Comparison of ENCODE assay signal across 8 cellular contexts in genomic region chr3:8663177-8664061, GRCh38. TPM values are rescaled to one million over a fixed set of nuclear protein-coding genes. Genes with fewer than 3 reads are reported as not detected.
DNase-seq lines count a peak whose midpoint lies in the region; ATAC-seq, FAIRE-seq and TF ChIP-seq lines count a peak whose summit lies in the region.

No MANE protein-coding gene starts in this region.

- H3K79me1 ChIP-seq in mesendoderm (ENCODE audit: low read length), result no peaks in the 10 kb centered on the region

- peak overlapping the region; percentile 79 for H2BK5ac ChIP-seq in mesendoderm (ENCODE audit: low read length)

- no peak overlapping the region for H2AK5ac ChIP-seq in mesendoderm (ENCODE audit: low read length)

- H3K9ac ChIP-seq in Karpas-422 (ENCODE audit: low read length) (no peak overlapping the region), endodermal cell (ENCODE audit: extremely low read depth, low read length, poor library complexity, severe bottlenecking) (peak overlapping the region; percentile 34), mesendoderm (ENCODE audit: low read length) (peak overlapping the region; percentile 46)

- H3K27me3 ChIP-seq in Caco-2 (replicated peaks; ENCODE audit: control insufficient read depth, insufficient read depth, low read length), result no peaks in the 10 kb centered on the region
- H3K27me3 ChIP-seq in Karpas-422 (ENCODE audit: low read length), result no peaks in the 10 kb centered on the region; the same call in 1 of the 2 replicates
- H3K27me3 ChIP-seq in endodermal cell (ENCODE audit: control insufficient read depth, insufficient read depth, low read length, poor library complexity, severe bottlenecking), result no peaks in the 10 kb centered on the region
- H3K27me3 ChIP-seq in mesendoderm (ENCODE audit: insufficient read depth, low read length, poor library complexity), result no peaks in the 10 kb centered on the region

- H3K4me3 Mint-ChIP-seq in Caco-2 (ENCODE audit: unreplicated experiment) (no peak overlapping the region), endodermal cell (no peak overlapping the region)

- no peak overlapping the region for H2AFZ ChIP-seq in Karpas-422 (ENCODE audit: low read length)

- H4K8ac ChIP-seq in mesendoderm (ENCODE audit: low read depth, low read length), result no peak overlapping the region

- H3K36me3 Mint-ChIP-seq in Caco-2 (ENCODE audit: insufficient read depth, unreplicated experiment) (peaks cover 7% of the 10 kb centered on the region), endodermal cell (ENCODE audit: low read depth) (peaks cover 4% of the 10 kb centered on the region)

- H3K79me2 ChIP-seq in Karpas-422 (ENCODE audit: low read length) (no peaks in the 10 kb centered on the region), mesendoderm (ENCODE audit: control insufficient read depth, insufficient read depth, low read length) (no peaks in the 10 kb centered on the region)

- H3K4me1 Mint-ChIP-seq in Caco-2 (ENCODE audit: low read depth, unreplicated experiment) (peaks cover 35% of the 10 kb centered on the region), endodermal cell (peaks cover 54% of the 10 kb centered on the region)

- peak; percentile 38 for ATAC-seq in GM19023 (IDR thresholded peaks at IDR 0.05; ENCODE audit: unreplicated experiment)
- peak; percentile 72 for ATAC-seq in SK-N-SH treated with all-trans-retinoic acid at 6 μM for 48 hours
- ATAC-seq in GM18517 (IDR thresholded peaks at IDR 0.05; ENCODE audit: unreplicated experiment), result no peak

- H3K9me3 Mint-ChIP-seq in Caco-2 (ENCODE audit: unreplicated experiment) (no peaks in the 10 kb centered on the region), endodermal cell (no peaks in the 10 kb centered on the region)

- no peak overlapping the region for H3K4me3 ChIP-seq in Caco-2 (ENCODE audit: low read depth, low read length)
- no peak overlapping the region for H3K4me3 ChIP-seq in Karpas-422 (ENCODE audit: low read length)
- H3K4me3 ChIP-seq in endodermal cell (ENCODE audit: low read length), result peak overlapping the region; percentile 60
- no peak overlapping the region for H3K4me3 ChIP-seq in mesendoderm (ENCODE audit: low read length)

- H3K27ac ChIP-seq in Karpas-422 (ENCODE audit: low read length), result no peak overlapping the region
- no peak overlapping the region for H3K27ac ChIP-seq in endodermal cell (ENCODE audit: low read depth, low read length)
- H3K27ac ChIP-seq in mesendoderm (ENCODE audit: low read depth, low read length), result peak overlapping the region; percentile 73

- intact Hi-C loops in Caco-2 (cut with micrococcal nuclease; ENCODE audit: unreplicated experiment), result loop anchor here (1.0 to 10.0 kb wide), 6 partner anchors 19 to 221 kb away; partner anchors contain the start of gene LMCD1

- BruUV-seq in Caco-2 (replicated peaks; lab: Mats Ljungman, UMichigan), result no TSS peak

- no peaks in the 10 kb centered on the region for H3K9me2 ChIP-seq in Karpas-422 (replicated peaks; ENCODE audit: insufficient read depth, low read length)

- POLR2A ChIA-PET in Caco-2 (lab: Charles Lee), result interaction anchor here (0.6 to 1.0 kb wide), 2 partner anchors 162 to 210 kb away, joined by 3 read pairs; partner anchors contain the start of gene LMCD1

- H3K4me2 ChIP-seq in Karpas-422 (ENCODE audit: low read depth, low read length, poor library complexity, severe bottlenecking) (no peak overlapping the region), mesendoderm (ENCODE audit: low read length) (no peak overlapping the region)

- no peak overlapping the region for H4K5ac ChIP-seq in mesendoderm (ENCODE audit: low read length)

- no peak overlapping the region for H3K23ac ChIP-seq in mesendoderm (ENCODE audit: low read length)

- DNase-seq in Caco-2 (peak; percentile 87 to 90), Karpas-422 (peak; percentile 82), endodermal cell (peak; percentile 97), mesendoderm (peak; percentile 95), urothelium cell line (ENCODE audit: low spot score) (peak; percentile 68)

- H2BK120ac ChIP-seq in mesendoderm (ENCODE audit: low read depth, low read length), result peak overlapping the region; percentile 39

- H3K9me3 ChIP-seq in Caco-2, result no peaks in the 10 kb centered on the region
- no peaks in the 10 kb centered on the region for H3K9me3 ChIP-seq in Karpas-422 (ENCODE audit: low read length)
- H3K9me3 ChIP-seq in endodermal cell (ENCODE audit: control insufficient read depth, low read length), result no peaks in the 10 kb centered on the region

- FAIRE-seq in urothelium cell line (lab: Jason Lieb, UNC), result no peak

- WGBS in endodermal cell (ENCODE audit: insufficient coverage in 1 of 2, insufficient read length in 1 of 2), 2 experiments, result 47 to 71% methylated on average over 5 to 12 of the region's 12 CpGs
- WGBS in mesendoderm (ENCODE audit: extremely low coverage, insufficient coverage, low lambda C conversion rate), result no CpG with 5 or more reads among the region's 12 CpGs

- CTCF ChIA-PET in Caco-2 (lab: Charles Lee), result interaction anchor here (0.9 to 2.3 kb wide), 5 partner anchors 10 to 162 kb away, joined by 3 to 14 read pairs (median 5); partner anchors contain the start of genes LMCD1 and OXTR

- peak; percentile 44 to 80 for TF ChIP-seq CTCF in Caco-2 (IDR thresholded peaks at IDR 0.05; ENCODE audit: insufficient read depth in 1 of 2, low read depth in 1 of 2, low read length in 1 of 2, severe bottlenecking in 1 of 2, unreplicated experiment in 1 of 2)
- TF ChIP-seq CTCF in endodermal cell (conservative IDR thresholded peaks at IDR 0.05), result peak; percentile 91

- H3K27ac Mint-ChIP-seq in Caco-2 (ENCODE audit: unreplicated experiment) (no peak overlapping the region), endodermal cell (peak overlapping the region; percentile 56)

- H3K4ac ChIP-seq in mesendoderm (ENCODE audit: low read depth, low read length), result peak overlapping the region; percentile 75

- H3K18ac ChIP-seq in mesendoderm (ENCODE audit: low read length), result peak overlapping the region; percentile 56

- H3K4me1 ChIP-seq in Caco-2 (peaks cover 59% of the 10 kb centered on the region), Karpas-422 (ENCODE audit: low read length) (peaks cover 18% of the 10 kb centered on the region), endodermal cell (ENCODE audit: control insufficient read depth, insufficient read depth, low read length) (peaks cover 17% of the 10 kb centered on the region), mesendoderm (ENCODE audit: control insufficient read depth, low read depth, low read length) (peaks cover 9% of the 10 kb centered on the region)

- no peak overlapping the region for H2BK15ac ChIP-seq in mesendoderm (replicated peaks; ENCODE audit: low read depth)

- 0 out of 2 replicates have a peak, but pooled peaks cover 9% of the 10 kb centered on the region for H4K20me1 ChIP-seq in Karpas-422 (ENCODE audit: insufficient read depth, low read depth, low read length)

- no peaks in the 10 kb centered on the region for H3K36me3 ChIP-seq in Caco-2 (ENCODE audit: control insufficient read depth, insufficient read depth, low read length)
- no peaks in the 10 kb centered on the region for H3K36me3 ChIP-seq in Karpas-422 (ENCODE audit: insufficient read depth, low read length)
- H3K36me3 ChIP-seq in endodermal cell (ENCODE audit: control insufficient read depth, insufficient read depth, low read length), result no peaks in the 10 kb centered on the region
- H3K36me3 ChIP-seq in mesendoderm (ENCODE audit: control insufficient read depth, insufficient read depth, low read length), result no peaks in the 10 kb centered on the region

- H3K27me3 Mint-ChIP-seq in Caco-2 (ENCODE audit: insufficient read depth, unreplicated experiment) (no peaks in the 10 kb centered on the region), endodermal cell (ENCODE audit: insufficient read depth) (peaks cover 11% of the 10 kb centered on the region)

- peak overlapping the region; percentile 63 for H3K56ac ChIP-seq in mesendoderm (ENCODE audit: low read length)

TF ChIP-seq in SK-N-SH treated with all-trans-retinoic acid at 6 μM for 48 hours, 23 proteins besides CTCF, POLR2A, EP300 and RAD21 (continues in another document):
- TF ChIP-seq ISL1 (CRISPR knock-in tag; IDR thresholded peaks at IDR 0.05) (no peak), BACH2 (CRISPR knock-in tag; IDR thresholded peaks at IDR 0.05; ENCODE audit: borderline replicate concordance) (no peak), ARNTL (CRISPR knock-in tag; IDR thresholded peaks at IDR 0.05; ENCODE audit: borderline replicate concordance, low read depth) (no peak), ESRRG (CRISPR knock-in tag; IDR thresholded peaks at IDR 0.05) (no peak)
- TF ChIP-seq, protein P1, sequence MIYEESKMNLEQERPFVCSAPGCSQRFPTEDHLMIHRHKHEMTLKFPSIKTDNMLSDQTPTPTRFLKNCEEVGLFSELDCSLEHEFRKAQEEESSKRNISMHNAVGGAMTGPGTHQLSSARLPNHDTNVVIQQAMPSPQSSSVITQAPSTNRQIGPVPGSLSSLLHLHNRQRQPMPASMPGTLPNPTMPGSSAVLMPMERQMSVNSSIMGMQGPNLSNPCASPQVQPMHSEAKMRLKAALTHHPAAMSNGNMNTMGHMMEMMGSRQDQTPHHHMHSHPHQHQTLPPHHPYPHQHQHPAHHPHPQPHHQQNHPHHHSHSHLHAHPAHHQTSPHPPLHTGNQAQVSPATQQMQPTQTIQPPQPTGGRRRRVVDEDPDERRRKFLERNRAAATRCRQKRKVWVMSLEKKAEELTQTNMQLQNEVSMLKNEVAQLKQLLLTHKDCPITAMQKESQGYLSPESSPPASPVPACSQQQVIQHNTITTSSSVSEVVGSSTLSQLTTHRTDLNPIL (CRISPR knock-in tag; IDR thresholded peaks at IDR 0.05; ENCODE audit: low read depth), result no peak
- TF ChIP-seq, protein P2, sequence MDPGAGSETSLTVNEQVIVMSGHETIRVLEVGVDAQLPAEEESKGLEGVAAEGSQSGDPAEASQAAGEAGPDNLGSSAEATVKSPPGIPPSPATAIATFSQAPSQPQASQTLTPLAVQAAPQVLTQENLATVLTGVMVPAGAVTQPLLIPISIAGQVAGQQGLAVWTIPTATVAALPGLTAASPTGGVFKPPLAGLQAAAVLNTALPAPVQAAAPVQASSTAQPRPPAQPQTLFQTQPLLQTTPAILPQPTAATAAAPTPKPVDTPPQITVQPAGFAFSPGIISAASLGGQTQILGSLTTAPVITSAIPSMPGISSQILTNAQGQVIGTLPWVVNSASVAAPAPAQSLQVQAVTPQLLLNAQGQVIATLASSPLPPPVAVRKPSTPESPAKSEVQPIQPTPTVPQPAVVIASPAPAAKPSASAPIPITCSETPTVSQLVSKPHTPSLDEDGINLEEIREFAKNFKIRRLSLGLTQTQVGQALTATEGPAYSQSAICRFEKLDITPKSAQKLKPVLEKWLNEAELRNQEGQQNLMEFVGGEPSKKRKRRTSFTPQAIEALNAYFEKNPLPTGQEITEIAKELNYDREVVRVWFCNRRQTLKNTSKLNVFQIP (CRISPR knock-in tag; IDR thresholded peaks at IDR 0.05; ENCODE audit: borderline replicate concordance, low read depth), result no peak

RNA-seq across cellular contexts. Expression of gene SSUH2, which starts 18.8 kb away (rescaled TPM):
- total RNA-seq in Caco-2 (2022), result 7.6 and 9.4 TPM in 2 replicates
- 0.22 and 0.90 TPM in 2 replicates for total RNA-seq in Karpas-422 (2014; rRNA removed; shearing (Covaris generic); ENCODE audit: low replicate concordance)
- 1 to 10 TPM; 5.3 to 7.9 TPM for total RNA-seq in endodermal cell
- polyA plus RNA-seq in endodermal cell (2013, experiment 1 of 2), result 19.1 TPM
- polyA plus RNA-seq in endodermal cell (2013, experiment 2 of 2), result 22.6 TPM
- polyA plus RNA-seq in mesendoderm (2013, experiment 1 of 2), result 0.25 TPM
- 0.25 TPM for polyA plus RNA-seq in mesendoderm (2013, experiment 2 of 2)
